8 cellular contexts compared by ENCODE assay signal in genomic region chr10:317219-317868, GRCh38.
DNase-seq lines count a peak whose midpoint lies in the region; ATAC-seq and TF ChIP-seq lines count a peak whose summit lies in the region.

No MANE protein-coding gene starts in this region.

- no peak overlapping the region for H3K27ac ChIP-seq in RWPE1

- TF ChIP-seq CTCF in GM06990 (IDR thresholded peaks at IDR 0.05; ENCODE audit: insufficient read depth, low read length, poor library complexity, severe bottlenecking) (no peak), RWPE1 (conservative IDR thresholded peaks at IDR 0.05; ENCODE audit: low read depth) (no peak)

- DNase-seq in GM06990 (ENCODE audit: extremely low read depth, insufficient read length) (peak; percentile 53), germinal center (ENCODE audit: low spot score) (peak; percentile 91), HT-29 (ENCODE audit: low spot score) (no peak), AML-193 (lab: John Stamatoyannopoulos, UW) (no peak), RWPE1 (ENCODE audit: low spot score) (no peak), SW 1271 (lab: John Stamatoyannopoulos, UW) (no peak)

- POLR2A ChIA-PET in RWPE1 (lab: Yijun Ruan, JAX; ENCODE audit: low non-redundant PET): no interaction called here

- peak; percentile 95 for ATAC-seq in GM21360 (IDR thresholded peaks at IDR 0.05; ENCODE audit: unreplicated experiment)
- peak; percentile 77 for ATAC-seq in HG03521 (IDR thresholded peaks at IDR 0.05; ENCODE audit: unreplicated experiment)

- H3K36me3 ChIP-seq in GM06990 (ENCODE audit: control insufficient read depth, insufficient read depth, low read length): no peaks in the 10 kb centered on the region; the same call in 1 of the 2 replicates

- H3K4me3 ChIP-seq in GM06990 (replicated peaks; ENCODE audit: low read depth, low read length): no peak overlapping the region

- H3K27me3 ChIP-seq in GM06990 (replicated peaks; ENCODE audit: control insufficient read depth, insufficient read depth, low read length): no peaks in the 10 kb centered on the region

- CTCF ChIA-PET in RWPE1 (lab: Yijun Ruan, JAX): no interaction called here

Comparison
In these comparisons a context has a peak if more than half of its experiments do, and no peak if none do; other contexts are left out.
1. DNase-seq: peak in GM06990 (single experiment) and germinal center (single experiment); none in HT-29 (single experiment), AML-193 (0 of 2), RWPE1 (single experiment) and SW 1271 (0 of 2).